15 cellular contexts compared by ENCODE assay signal in genomic region chr14:61416587-61416986, GRCh38.
DNase-seq lines count a peak whose midpoint lies in the region; ATAC-seq, FAIRE-seq and TF ChIP-seq lines count a peak whose summit lies in the region.
"Had no signal": no experiment of that assay in that cellular context is flagged by ENCODE, and none has a peak within 500 bp of the region (broad histone marks: within the 10 kb centered on the region; RNA-seq: fewer than 3 reads in every experiment).

No MANE protein-coding gene starts in this region.

- H3K36me3 ChIP-seq in left ventricle myocardium inferior (no peaks in the 10 kb centered on the region), GM12878 (ENCODE audit: control insufficient read depth in 2 of 2, insufficient read depth in 2 of 2, low read length in 1 of 2) (peaks cover 0 to 3% of the 10 kb centered on the region in 2 experiments; a peak in 2 of 4 replicates), uterus (no peaks in the 10 kb centered on the region)
- H3K36me3 ChIP-seq: adrenal gland had no signal

- WGBS in GM12878 (ENCODE audit: insufficient coverage, insufficient replicate concordance, low lambda C conversion rate, missing lambda C conversion rate) = 31% methylated on average over 2 of the region's 2 CpGs

- in situ Hi-C loops in KBM-7 (cut with MboI; ENCODE audit: low pct_unique_long_range_greater_than_20kb, low sequenced_read_pairs) = no loop called here
- in situ Hi-C loops in GM12878 (cut with MboI) = no loop called here

- POLR2A ChIA-PET in GM12878 (lab: Charles Lee) = interaction anchor here (1.2 kb wide), 1 partner anchor 28 kb away, joined by 3 read pairs; no protein-coding TSS in a partner anchor

- no TSS peak for BruUV-seq in GM12878 (replicated peaks; lab: Mats Ljungman, UMichigan)

- TF ChIP-seq POLR2A in GM12878 (IDR thresholded peaks at IDR 0.05; ENCODE audit: low read depth, low read length) (no peak), uterus (IDR thresholded peaks at IDR 0.05) (no peak)

- no peak overlapping the region for H3K9ac ChIP-seq in GM12878 (ENCODE audit: control insufficient read depth, insufficient read depth, low read length)
- H3K9ac ChIP-seq: BLaER1 had no signal

- H3K27me3 ChIP-seq in left ventricle myocardium inferior (ENCODE audit: low read depth) (no peaks in the 10 kb centered on the region), GM12878 (replicated peaks in 1 of 2; ENCODE audit: control insufficient read depth in 2 of 2, insufficient read depth in 2 of 2, low read length in 1 of 2) (no peaks in the 10 kb centered on the region), uterus (no peaks in the 10 kb centered on the region)
- H3K27me3 ChIP-seq: adrenal gland, BLaER1 had no signal

- H2AFZ ChIP-seq in GM12878 (ENCODE audit: control insufficient read depth, low read depth, low read length) = no peak overlapping the region

- intact Hi-C loops in left ventricle myocardium inferior (cut with micrococcal nuclease) (no loop called here), cardiac septum (cut with DNase I) (loop anchor here (10.0 kb wide), 1 partner anchor 92 kb away; the partner anchor contains the start of gene PRKCH), GM12878 (cut with micrococcal nuclease; ENCODE audit: unreplicated experiment) (no loop called here), uterus (cut with DNase I; ENCODE audit: low total_unique reads) (no loop called here)

- TF ChIP-seq CTCF in left ventricle myocardium inferior (IDR thresholded peaks at IDR 0.05; ENCODE audit: borderline replicate concordance) = no peak
- TF ChIP-seq CTCF in GM12878 (IDR thresholded peaks at IDR 0.05 in 2 of 3, conservative IDR thresholded peaks at IDR 0.05 in 1 of 3; ENCODE audit: control insufficient read depth in 2 of 3, extremely low read depth in 1 of 3, insufficient read depth in 1 of 3, low read depth in 3 of 3, low read length in 3 of 3) = no peak
- TF ChIP-seq CTCF in uterus (IDR thresholded peaks at IDR 0.05) = no peak

- RAD21 ChIA-PET in GM12878 (lab: Charles Lee; ENCODE audit: unreplicated experiment) = interaction anchor here (0.7 kb wide), 1 partner anchor 22 kb away, joined by 5 read pairs; no protein-coding TSS in a partner anchor

- TF ChIP-seq RAD21 in GM12878 (IDR thresholded peaks at IDR 0.05; ENCODE audit: insufficient read depth, low read depth, low read length) = no peak

- no peak for FAIRE-seq in GM12878 (lab: Jason Lieb, UNC)
- FAIRE-seq: HepG2 had no signal

- peaks cover 51% of the 10 kb centered on the region for H3K79me2 ChIP-seq in GM12878 (ENCODE audit: control insufficient read depth, insufficient read depth, low read length)

- DNase-seq in left ventricle myocardium inferior = no peak
- no peak for DNase-seq in cardiac septum (ENCODE audit: low spot score)
- DNase-seq in KBM-7 = peak; percentile 26
- no peak for DNase-seq in GM12878 (ENCODE audit: low read depth, low spot score)
- DNase-seq in uterus = no peak
- DNase-seq in pons (ENCODE audit: low spot score) = no peak
- DNase-seq in NCI-H1436 treated with DMSO at 0.1 percent for 48 hours (lab: John Stamatoyannopoulos, UW) = no peak
- DNase-seq: activated CD4-positive, alpha-beta T cell treated with anti-CD3 and anti-CD28 coated beads, Interleukin-2, amount 50 U/mL, for 1 hour; adrenal gland; NCI-H226; stimulated activated CD8-positive, alpha-beta memory T cell treated with anti-CD3 and anti-CD28 coated beads, Interleukin-4, amount 100 ng/mL, for 48 hours; SW 1271 had no signal

- no peaks in the 10 kb centered on the region for H4K20me1 ChIP-seq in GM12878 (ENCODE audit: control insufficient read depth, insufficient read depth)

- peaks cover 61% of the 10 kb centered on the region for H3K4me1 ChIP-seq in left ventricle myocardium inferior
- peaks cover 15% of the 10 kb centered on the region for H3K4me1 ChIP-seq in GM12878 (ENCODE audit: control insufficient read depth, insufficient read depth, low read length)
- H3K4me1 ChIP-seq in uterus = no peaks in the 10 kb centered on the region

- peak overlapping the region; percentile 51 for H3K4me2 ChIP-seq in GM12878 (ENCODE audit: control insufficient read depth, insufficient read depth)
- H3K4me2 ChIP-seq: BLaER1 had no signal

- SMC1A ChIA-PET in GM12878 (lab: Charles Lee; ENCODE audit: uncharacterized antibody, unreplicated experiment) = interaction anchor here (0.6 to 2.5 kb wide), 4 partner anchors 11 to 71 kb away, joined by 3 to 8 read pairs (median 4); no protein-coding TSS in a partner anchor

- CTCF ChIA-PET in GM12878 (lab: Yijun Ruan, JAX) = interaction anchor here (1.1 kb wide), 1 partner anchor 10 kb away, joined by 3 read pairs; no protein-coding TSS in a partner anchor

- H3K4me3 ChIP-seq in left ventricle myocardium inferior (no peak overlapping the region), GM12878 (peak overlapping the region; percentile 15; the same call in 1 of the 2 replicates), uterus (no peak overlapping the region)
- H3K4me3 ChIP-seq: adrenal gland, BLaER1 had no signal

- H3K27ac ChIP-seq in left ventricle myocardium inferior (replicated peaks) (peak overlapping the region; percentile 86), GM12878 (ENCODE audit: control insufficient read depth, insufficient read depth) (peak overlapping the region; percentile 35), uterus (peak overlapping the region; percentile 18 to 41)
- H3K27ac ChIP-seq: adrenal gland, BLaER1 had no signal

- H3K9me3 ChIP-seq in left ventricle myocardium inferior (replicated peaks) = no peaks in the 10 kb centered on the region
- no peaks in the 10 kb centered on the region; the same call in 2 of the 3 replicates for H3K9me3 ChIP-seq in GM12878 (replicated peaks; ENCODE audit: control insufficient read depth, insufficient read depth, low read length)
- H3K9me3 ChIP-seq in uterus = no peaks in the 10 kb centered on the region
- H3K9me3 ChIP-seq: adrenal gland, BLaER1 had no signal

- TF ChIP-seq EP300 in GM12878 (IDR thresholded peaks at IDR 0.05; ENCODE audit: borderline replicate concordance in 1 of 2, control insufficient read depth in 1 of 2, low read depth in 2 of 2, low read length in 2 of 2) = no peak

- peak; percentile 66 for ATAC-seq in GM12878
- ATAC-seq: HepG2, Panc1 had no signal

TF ChIP-seq in GM12878, 131 proteins besides CTCF, POLR2A, EP300 and RAD21:
- no peak for TF ChIP-seq CBX3 (IDR thresholded peaks at IDR 0.05; ENCODE audit: borderline replicate concordance, low read depth)
- TF ChIP-seq TCF7 (IDR thresholded peaks at IDR 0.05; ENCODE audit: borderline replicate concordance) = no peak
- no peak for TF ChIP-seq SREBF1 (IDR thresholded peaks at IDR 0.05; ENCODE audit: low read length)
- no peak for TF ChIP-seq DPF2 (IDR thresholded peaks at IDR 0.05)
- no peak for TF ChIP-seq FOXM1 (IDR thresholded peaks at IDR 0.05; ENCODE audit: low read depth, low read length)

Comparison
In these comparisons a context has a peak if more than half of its experiments do, and no peak if none do; other contexts are left out.
1. H3K27ac ChIP-seq: peak in every context shown above with its lines; median percentile 86 in left ventricle myocardium inferior; 35 in GM12878; 30 in uterus.